In genomic region chr19:55405638-55406037, GRCh38 we compare ENCODE assay signal across 1 cellular context.
TF ChIP-seq lines count a peak whose summit lies in the region.

No MANE protein-coding gene starts in this region.

TF ChIP-seq in GM12878, 131 proteins besides CTCF, POLR2A, EP300 and RAD21:
- TF ChIP-seq, protein P1, sequence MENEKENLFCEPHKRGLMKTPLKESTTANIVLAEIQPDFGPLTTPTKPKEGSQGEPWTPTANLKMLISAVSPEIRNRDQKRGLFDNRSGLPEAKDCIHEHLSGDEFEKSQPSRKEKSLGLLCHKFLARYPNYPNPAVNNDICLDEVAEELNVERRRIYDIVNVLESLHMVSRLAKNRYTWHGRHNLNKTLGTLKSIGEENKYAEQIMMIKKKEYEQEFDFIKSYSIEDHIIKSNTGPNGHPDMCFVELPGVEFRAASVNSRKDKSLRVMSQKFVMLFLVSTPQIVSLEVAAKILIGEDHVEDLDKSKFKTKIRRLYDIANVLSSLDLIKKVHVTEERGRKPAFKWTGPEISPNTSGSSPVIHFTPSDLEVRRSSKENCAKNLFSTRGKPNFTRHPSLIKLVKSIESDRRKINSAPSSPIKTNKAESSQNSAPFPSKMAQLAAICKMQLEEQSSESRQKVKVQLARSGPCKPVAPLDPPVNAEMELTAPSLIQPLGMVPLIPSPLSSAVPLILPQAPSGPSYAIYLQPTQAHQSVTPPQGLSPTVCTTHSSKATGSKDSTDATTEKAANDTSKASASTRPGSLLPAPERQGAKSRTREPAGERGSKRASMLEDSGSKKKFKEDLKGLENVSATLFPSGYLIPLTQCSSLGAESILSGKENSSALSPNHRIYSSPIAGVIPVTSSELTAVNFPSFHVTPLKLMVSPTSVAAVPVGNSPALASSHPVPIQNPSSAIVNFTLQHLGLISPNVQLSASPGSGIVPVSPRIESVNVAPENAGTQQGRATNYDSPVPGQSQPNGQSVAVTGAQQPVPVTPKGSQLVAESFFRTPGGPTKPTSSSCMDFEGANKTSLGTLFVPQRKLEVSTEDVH (IDR thresholded peaks at IDR 0.05; ENCODE audit: low read depth, partially characterized antibody) = no peak
- TF ChIP-seq MEF2B (IDR thresholded peaks at IDR 0.05; ENCODE audit: partially characterized antibody, poor library complexity, severe bottlenecking) = no peak
- no peak for TF ChIP-seq LARP7 (IDR thresholded peaks at IDR 0.05)
- TF ChIP-seq POLR2AphosphoS5 (IDR thresholded peaks at IDR 0.05; ENCODE audit: low read length) = peak; percentile 31; the same call in 1 of the 2 replicates
- no peak for TF ChIP-seq SMARCA5 (IDR thresholded peaks at IDR 0.05)
- no peak for TF ChIP-seq CEBPZ (IDR thresholded peaks at IDR 0.05; ENCODE audit: low read depth, low read length)
